ENCODE assay signal across 8 cellular contexts in genomic region chr9:98989036-98990000, GRCh38. TPM values are rescaled to one million over a fixed set of nuclear protein-coding genes. Genes with fewer than 3 reads are reported as not detected.
DNase-seq lines count a peak whose midpoint lies in the region; ATAC-seq and TF ChIP-seq lines count a peak whose summit lies in the region.

No MANE protein-coding gene starts in this region.

- WGBS in neuronal stem cell (ENCODE audit: extremely low coverage in 2 of 2, insufficient read length in 2 of 2, insufficient replicate concordance in 1 of 2), 2 donors = no CpG with 5 or more reads among the region's 13 CpGs
- 73% methylated on average over 13 of the region's 13 CpGs for WGBS in prostate gland

- H3K79me1 ChIP-seq in neuronal stem cell (ENCODE audit: low read depth, low read length) = no peaks in the 10 kb centered on the region

- no peak overlapping the region for H3K14ac ChIP-seq in neuronal stem cell (ENCODE audit: low read length)

- DNase-seq in NCI-H345 (lab: John Stamatoyannopoulos, UW) (peak; percentile 66), ecto neural progenitor cell (ENCODE audit: low spot score) (peak; percentile 43), neuronal stem cell (ENCODE audit: low spot score) (no peak), prostate gland (ENCODE audit: low spot score) (no peak)
- no peak for DNase-seq in activated CD8-positive, alpha-beta T cell treated with anti-CD3 and anti-CD28 coated beads, Interleukin-2, amount 10 ng/mL, durations not matched to agents 7 days and 5 days
- no peak for DNase-seq in activated CD4-positive, alpha-beta T cell treated with anti-CD3 and anti-CD28 coated beads for 48 hours

- H2AK5ac ChIP-seq in neuronal stem cell (ENCODE audit: low read depth, low read length) = no peak overlapping the region

- H3K27me3 Mint-ChIP-seq in activated CD8-positive, alpha-beta T cell treated with anti-CD3 and anti-CD28 coated beads, Interleukin-2, amount 10 ng/mL, durations not matched to agents 7 days and 5 days (ENCODE audit: low read depth) = no peaks in the 10 kb centered on the region

- no peaks in the 10 kb centered on the region for H3K9me3 Mint-ChIP-seq in activated CD8-positive, alpha-beta T cell treated with anti-CD3 and anti-CD28 coated beads, Interleukin-2, amount 10 ng/mL, durations not matched to agents 7 days and 5 days (ENCODE audit: insufficient read depth)

- CTCF ChIA-PET in activated CD8-positive, alpha-beta T cell treated with anti-CD3 and anti-CD28 coated beads, Interleukin-2, amount 10 ng/mL, durations not matched to agents 7 days and 5 days (lab: Charles Lee) = interaction anchor here (0.9 to 2.2 kb wide), 7 partner anchors 9 to 152 kb away, joined by 3 to 14 read pairs (median 5); no protein-coding TSS in a partner anchor

- no peak for ATAC-seq in activated CD8-positive, alpha-beta T cell treated with anti-CD3 and anti-CD28 coated beads, Interleukin-2, amount 10 ng/mL, durations not matched to agents 7 days and 5 days
- no peak for ATAC-seq in GM21515 (IDR thresholded peaks at IDR 0.05; ENCODE audit: unreplicated experiment)

- no peaks in the 10 kb centered on the region for H3K36me3 Mint-ChIP-seq in activated CD8-positive, alpha-beta T cell treated with anti-CD3 and anti-CD28 coated beads, Interleukin-2, amount 10 ng/mL, durations not matched to agents 7 days and 5 days (ENCODE audit: low read depth)

- peaks cover 19 to 46% (median 40%) of the 10 kb centered on the region in 10 experiments for H3K4me1 ChIP-seq in BLaER1 treated with 17β-estradiol and CSF1 and Interleukin-3, amounts not matched to agents 10 nM and 100 nM
- H3K4me1 ChIP-seq in neuronal stem cell (ENCODE audit: control insufficient read depth in 2 of 2, insufficient read depth in 1 of 2, low read depth in 1 of 2, low read length in 2 of 2) (peaks cover 0 to 8% of the 10 kb centered on the region in 2 donors), prostate gland (replicated peaks) (no peaks in the 10 kb centered on the region)

- peak overlapping the region in 1 of 11 experiments; percentile 14; a peak in 1 of 22 replicates for H3K9ac ChIP-seq in BLaER1 treated with 17β-estradiol and CSF1 and Interleukin-3, amounts not matched to agents 10 nM and 100 nM
- H3K9ac ChIP-seq in neuronal stem cell (ENCODE audit: low read depth, low read length, poor library complexity) = no peak overlapping the region

- no peaks in the 10 kb centered on the region for H3K36me3 ChIP-seq in BLaER1 treated with 17β-estradiol and CSF1 and Interleukin-3, amounts not matched to agents 10 nM and 100 nM
- H3K36me3 ChIP-seq in neuronal stem cell (replicated peaks in 1 of 2; ENCODE audit: control insufficient read depth in 2 of 2, insufficient read depth in 2 of 2, low read length in 2 of 2) (no peaks in the 10 kb centered on the region), prostate gland (no peaks in the 10 kb centered on the region)

- no peak overlapping the region for H2BK15ac ChIP-seq in neuronal stem cell (ENCODE audit: low read length)

- no peak overlapping the region for H4K91ac ChIP-seq in neuronal stem cell (ENCODE audit: low read depth, low read length, poor library complexity)

- POLR2A ChIA-PET in activated CD8-positive, alpha-beta T cell treated with anti-CD3 and anti-CD28 coated beads, Interleukin-2, amount 10 ng/mL, durations not matched to agents 7 days and 5 days (lab: Charles Lee) = no interaction called here

- H4K8ac ChIP-seq in neuronal stem cell (ENCODE audit: low read depth, low read length) = no peak overlapping the region

- no peak for TF ChIP-seq POLR2A in prostate gland (IDR thresholded peaks at IDR 0.05)

- no peak overlapping the region for H3K4me3 ChIP-seq in BLaER1 treated with 17β-estradiol and CSF1 and Interleukin-3, amounts not matched to agents 10 nM and 100 nM
- H3K4me3 ChIP-seq in neuronal stem cell (ENCODE audit: low read length in 2 of 2) (no peak overlapping the region), prostate gland (no peak overlapping the region)

- no peak overlapping the region for H2AFZ ChIP-seq in neuronal stem cell (ENCODE audit: low read length)

- H3K27me3 ChIP-seq in BLaER1 treated with 17β-estradiol and CSF1 and Interleukin-3, amounts not matched to agents 10 nM and 100 nM = peaks cover 58 to 95% (median 85%) of the 10 kb centered on the region in 11 experiments
- H3K27me3 ChIP-seq in neuronal stem cell (ENCODE audit: control insufficient read depth in 3 of 3, insufficient read depth in 3 of 3, low read depth in 1 of 3, low read length in 3 of 3) (peaks cover 0 to 6% (median 0%) of the 10 kb centered on the region in 3 experiments), prostate gland (replicated peaks; ENCODE audit: insufficient read depth) (no peaks in the 10 kb centered on the region)

- no peak overlapping the region for H3K23ac ChIP-seq in neuronal stem cell (ENCODE audit: low read depth, low read length, poor library complexity)

- intact Hi-C loops in prostate gland (cut with DNase I) = no loop called here

- H3K27ac Mint-ChIP-seq in activated CD8-positive, alpha-beta T cell treated with anti-CD3 and anti-CD28 coated beads, Interleukin-2, amount 10 ng/mL, durations not matched to agents 7 days and 5 days = no peak overlapping the region

- H2BK12ac ChIP-seq in neuronal stem cell (ENCODE audit: low read length) = peak overlapping the region; percentile 8

- H3K4me1 Mint-ChIP-seq in activated CD8-positive, alpha-beta T cell treated with anti-CD3 and anti-CD28 coated beads, Interleukin-2, amount 10 ng/mL, durations not matched to agents 7 days and 5 days (ENCODE audit: low read depth) = no peaks in the 10 kb centered on the region

- peaks cover 0 to 35% (median 4%) of the 10 kb centered on the region in 11 experiments; a peak in 9 of 22 replicates for H4K20me1 ChIP-seq in BLaER1 treated with 17β-estradiol and CSF1 and Interleukin-3, amounts not matched to agents 10 nM and 100 nM

- H3K4me3 Mint-ChIP-seq in activated CD8-positive, alpha-beta T cell treated with anti-CD3 and anti-CD28 coated beads, Interleukin-2, amount 10 ng/mL, durations not matched to agents 7 days and 5 days = no peak overlapping the region

- peaks cover 0 to 21% (median 14%) of the 10 kb centered on the region in 11 experiments; a peak in 18 of 22 replicates for H3K9me3 ChIP-seq in BLaER1 treated with 17β-estradiol and CSF1 and Interleukin-3, amounts not matched to agents 10 nM and 100 nM (replicated peaks in 1 of 11)
- peaks cover 3 to 4% of the 10 kb centered on the region in 2 donors for H3K9me3 ChIP-seq in neuronal stem cell (replicated peaks in 1 of 2; ENCODE audit: control insufficient read depth in 2 of 2, insufficient read depth in 1 of 2, low read depth in 1 of 2, low read length in 2 of 2)
- no peaks in the 10 kb centered on the region for H3K9me3 ChIP-seq in prostate gland

- H3K18ac ChIP-seq in neuronal stem cell (ENCODE audit: low read length) = peak overlapping the region; percentile 63

- H3K4ac ChIP-seq in neuronal stem cell (ENCODE audit: low read length) = no peak overlapping the region

- H2BK5ac ChIP-seq in neuronal stem cell (ENCODE audit: low read length) = no peak overlapping the region

- TF ChIP-seq CTCF in prostate gland (IDR thresholded peaks at IDR 0.05) = no peak

- H2BK120ac ChIP-seq in neuronal stem cell (ENCODE audit: low read depth, low read length) = no peak overlapping the region

- H3K27ac ChIP-seq in BLaER1 treated with 17β-estradiol and CSF1 and Interleukin-3, amounts not matched to agents 10 nM and 100 nM = 0 out of 22 replicates have a peak overlapping the region, but pooled peaks of 1 of the 11 experiments have one; percentile 10
- no peak overlapping the region for H3K27ac ChIP-seq in neuronal stem cell (replicated peaks; ENCODE audit: low read length)
- peak overlapping the region in 1 of 2 donors; percentile 13 for H3K27ac ChIP-seq in prostate gland

- H3K4me2 ChIP-seq in BLaER1 treated with 17β-estradiol and CSF1 and Interleukin-3, amounts not matched to agents 10 nM and 100 nM = peak overlapping the region in 10 of 11 experiments; percentile 11 to 80 (median 67); a peak in 19 of 22 replicates
- H3K4me2 ChIP-seq in neuronal stem cell (ENCODE audit: insufficient read depth, low read length, poor library complexity, severe bottlenecking) = no peak overlapping the region

RNA-seq across cellular contexts. Expression of gene COL15A1, which starts 45.6 kb away (rescaled TPM):
- 0.59 TPM for polyA plus RNA-seq in neuronal stem cell (2013, experiment 1 of 2)
- 0.62 TPM for polyA plus RNA-seq in neuronal stem cell (2013, experiment 2 of 2)
- total RNA-seq in activated CD8-positive, alpha-beta T cell treated with anti-CD3 and anti-CD28 coated beads, Interleukin-2, amount 10 ng/mL, durations not matched to agents 7 days and 5 days = under 1 TPM; 0.37 to 0.76 TPM
- 10 to 100 TPM; 10.3 to 79.9 TPM for total RNA-seq in prostate gland

Comparison
In these comparisons a context has a peak if more than half of its experiments do, and no peak if none do; other contexts are left out.
1. DNase-seq: peak in NCI-H345 (single experiment) and ecto neural progenitor cell (single experiment); none in neuronal stem cell (single experiment), activated CD8-positive, alpha-beta T cell treated with anti-CD3 and anti-CD28 coated beads, Interleukin-2, amount 10 ng/mL, durations not matched to agents 7 days and 5 days (single experiment), activated CD4-positive, alpha-beta T cell treated with anti-CD3 and anti-CD28 coated beads for 48 hours (single experiment) and prostate gland (single experiment).
2. RNA of gene COL15A1, which starts 45.6 kb away (total RNA-seq): 10.3 to 79.9 TPM in prostate gland; 0.37 to 0.76 TPM in activated CD8-positive, alpha-beta T cell treated with anti-CD3 and anti-CD28 coated beads, Interleukin-2, amount 10 ng/mL, durations not matched to agents 7 days and 5 days; every median in the first group is over 4 times any median in the second.